ENCODE assay signal across 23 cellular contexts in genomic region chr6:73878403-73878802, GRCh38.
"Had no signal": no experiment of that assay in that cellular context is flagged by ENCODE, and none has a peak within 500 bp of the region (broad histone marks: within the 10 kb centered on the region; RNA-seq: fewer than 3 reads in every experiment).

No MANE protein-coding gene starts in this region.

- H3K36me3 ChIP-seq: esophagus muscularis mucosa, gastroesophageal sphincter, pancreas, prostate gland, right lobe of liver, spleen, tibial artery, upper lobe of left lung, uterus had no signal

- H3K27me3 ChIP-seq: esophagus muscularis mucosa, gastroesophageal sphincter, pancreas, right lobe of liver, spleen, tibial artery, upper lobe of left lung, uterus had no signal

- H3K9me3 Mint-ChIP-seq: stimulated activated memory B cell treated with anti-CD40 and anti-IgM and Interleukin-4, amounts not matched to agents 10 μg/mL and 1 μg/mL and 100 μg/mL, for 72 hours; stimulated activated naive CD8-positive, alpha-beta T cell treated with anti-CD3 and anti-CD28 coated beads, Interleukin-15, Interleukin-2, amounts not matched to agents 100 ng/mL and 50 ng/mL, for 24 hours had no signal

- H3K4me1 Mint-ChIP-seq: stimulated activated memory B cell treated with anti-CD40 and anti-IgM and Interleukin-4, amounts not matched to agents 10 μg/mL and 1 μg/mL and 100 μg/mL, for 72 hours had no signal

- DNase-seq: effector memory CD4-positive, alpha-beta T cell; foreskin fibroblast; glutamatergic neuron; kidney; left cardiac atrium; mammary epithelial cell; mucosa of descending colon; natural killer cell; occipital lobe; pancreas; right lobe of liver; spleen; stimulated activated CD4-positive, alpha-beta T cell treated with anti-CD3 and anti-CD28 coated beads, Interleukin-15, amount 100 ng/mL, for 24 hours; stimulated activated CD4-positive, alpha-beta T cell treated with anti-CD3 and anti-CD28 coated beads, Interleukin-1b, Interleukin-23, amount 100 ng/mL, for 48 hours; stimulated activated CD4-positive, alpha-beta T cell treated with anti-CD3 and anti-CD28 coated beads, Interleukin-4, amount 100 ng/mL, for 24 hours; tibial artery; upper lobe of left lung; uterus had no signal

- H3K4me3 ChIP-seq: esophagus muscularis mucosa, gastroesophageal sphincter, mucosa of descending colon, pancreas, prostate gland, right lobe of liver, spleen, tibial artery, upper lobe of left lung, uterus had no signal

- H3K9me3 ChIP-seq: esophagus muscularis mucosa, gastroesophageal sphincter, mucosa of descending colon, pancreas, prostate gland, right lobe of liver, spleen, tibial artery, upper lobe of left lung, uterus had no signal

- H3K4me3 Mint-ChIP-seq: natural killer cell; stimulated activated memory B cell treated with anti-CD40 and anti-IgM and Interleukin-4, amounts not matched to agents 10 μg/mL and 1 μg/mL and 100 μg/mL, for 72 hours; stimulated activated naive CD8-positive, alpha-beta T cell treated with anti-CD3 and anti-CD28 coated beads, Interleukin-15, Interleukin-2, amounts not matched to agents 100 ng/mL and 50 ng/mL, for 24 hours had no signal

- H3K27me3 Mint-ChIP-seq: stimulated activated naive CD8-positive, alpha-beta T cell treated with anti-CD3 and anti-CD28 coated beads, Interleukin-15, Interleukin-2, amounts not matched to agents 100 ng/mL and 50 ng/mL, for 24 hours had no signal

- H3K27ac Mint-ChIP-seq: natural killer cell; stimulated activated memory B cell treated with anti-CD40 and anti-IgM and Interleukin-4, amounts not matched to agents 10 μg/mL and 1 μg/mL and 100 μg/mL, for 72 hours; stimulated activated naive CD8-positive, alpha-beta T cell treated with anti-CD3 and anti-CD28 coated beads, Interleukin-15, Interleukin-2, amounts not matched to agents 100 ng/mL and 50 ng/mL, for 24 hours had no signal

- H3K27ac ChIP-seq: gastroesophageal sphincter, pancreas, prostate gland, right lobe of liver, spleen, tibial artery, upper lobe of left lung had no signal

- ATAC-seq: gastroesophageal sphincter, mucosa of descending colon, natural killer cell, pancreas, right lobe of liver had no signal

- H3K36me3 Mint-ChIP-seq: natural killer cell; stimulated activated memory B cell treated with anti-CD40 and anti-IgM and Interleukin-4, amounts not matched to agents 10 μg/mL and 1 μg/mL and 100 μg/mL, for 72 hours had no signal

- H3K4me1 ChIP-seq: gastroesophageal sphincter, pancreas, prostate gland, right lobe of liver, spleen, tibial artery, upper lobe of left lung, uterus had no signal
